ENCODE assay signal across 8 cellular contexts in the genomic region with DNA sequence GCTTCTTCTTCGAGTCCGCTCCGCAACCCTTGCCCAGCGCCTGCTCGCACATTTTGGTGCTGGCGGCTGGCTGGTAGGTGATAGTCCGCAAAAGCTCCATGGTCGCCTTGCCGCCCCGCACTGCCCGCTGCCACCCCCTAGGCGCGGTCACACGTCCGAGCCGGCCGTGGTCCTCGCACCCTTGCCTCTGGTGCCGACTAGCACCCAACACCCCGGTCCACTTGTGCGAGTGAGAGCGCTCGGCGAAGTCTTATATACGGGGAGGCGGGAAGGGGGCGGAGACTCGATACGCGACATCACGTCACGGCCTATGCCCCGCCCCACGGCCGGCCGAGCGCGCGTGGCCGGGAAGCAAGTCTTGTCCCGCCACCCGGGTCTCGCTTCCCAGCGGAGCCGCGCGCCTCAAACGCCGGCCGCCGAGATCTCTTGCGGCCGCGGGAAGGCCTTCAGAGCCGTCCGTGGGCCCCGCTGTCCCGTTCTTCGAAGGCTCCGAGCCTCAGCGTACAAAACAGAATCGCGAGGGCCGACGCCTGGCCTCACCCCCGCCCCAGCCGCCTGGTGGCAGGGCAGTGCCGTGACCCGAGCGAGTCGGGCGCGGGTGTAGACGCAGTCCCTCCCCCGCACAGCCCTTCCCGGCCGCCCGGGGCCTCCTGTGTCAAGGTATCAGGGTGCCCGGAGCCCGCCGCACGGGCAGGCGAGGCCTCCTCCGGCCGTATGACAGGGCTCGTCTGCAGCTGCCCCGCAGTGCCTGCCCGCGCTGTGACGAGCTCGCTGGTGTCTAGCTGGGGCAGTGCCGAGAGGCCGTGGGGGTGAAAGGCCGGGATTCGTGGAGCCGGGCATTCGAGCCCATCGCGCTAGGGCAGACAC. TPM values are rescaled to one million over a fixed set of nuclear protein-coding genes. Genes with fewer than 3 reads are reported as not detected.
DNase-seq lines count a peak whose midpoint lies in the region; ATAC-seq and TF ChIP-seq lines count a peak whose summit lies in the region.

Gene PLK2 (minus strand): TSS at position 227 of the 867 bp plus-strand sequence. CDS start 127 bp downstream, at position 100.

- H3K4me1 Mint-ChIP-seq in activated naive CD8-positive, alpha-beta T cell treated with anti-CD3 and anti-CD28 coated beads, Interleukin-2, amount 50 U/mL, for 24 hours, result peaks cover 14% of the 10 kb centered on the region

- H3K9me3 ChIP-seq in DND-41 (ENCODE audit: insufficient read depth, low read length, severe bottlenecking) (no peaks in the 10 kb centered on the region), SU-DHL-6 (ENCODE audit: insufficient read depth, low read length) (no peaks in the 10 kb centered on the region), cardiac muscle cell (ENCODE audit: low read depth) (no peaks in the 10 kb centered on the region), tibial nerve (no peaks in the 10 kb centered on the region)

- no peaks in the 10 kb centered on the region for H3K79me2 ChIP-seq in DND-41 (ENCODE audit: insufficient read depth, low read length)
- H3K79me2 ChIP-seq in SU-DHL-6 (ENCODE audit: insufficient read depth, low read length), result no peaks in the 10 kb centered on the region

- H3K27ac ChIP-seq in DND-41 (ENCODE audit: low read length) (peak within 1 kb of the TSS; percentile 69), SU-DHL-6 (ENCODE audit: low read depth, low read length) (no peak within 1 kb of the TSS), cardiac muscle cell (peak within 1 kb of the TSS; percentile 49), tibial nerve (peak within 1 kb of the TSS; percentile 90 to 99 (median 98))

- peak within 1 kb of the TSS; percentile 72 for H3K9ac ChIP-seq in DND-41 (ENCODE audit: low read depth, low read length)
- no peak within 1 kb of the TSS for H3K9ac ChIP-seq in SU-DHL-6 (ENCODE audit: low read length)

- H2AFZ ChIP-seq in DND-41 (ENCODE audit: low read depth, low read length) (peak within 1 kb of the TSS; percentile 92), SU-DHL-6 (ENCODE audit: low read depth, low read length, severe bottlenecking) (peak within 1 kb of the TSS; percentile 35)

- H3K4me3 Mint-ChIP-seq in activated naive CD8-positive, alpha-beta T cell treated with anti-CD3 and anti-CD28 coated beads, Interleukin-2, amount 50 U/mL, for 24 hours, result peak within 1 kb of the TSS; percentile 79

- TF ChIP-seq CTCF in DND-41 (IDR thresholded peaks at IDR 0.05; ENCODE audit: borderline replicate concordance, extremely low read depth, low read length, poor library complexity, severe bottlenecking), result peak; percentile 46
- TF ChIP-seq CTCF in SU-DHL-6 (IDR thresholded peaks at IDR 0.05; ENCODE audit: insufficient read depth, low read length, poor library complexity, severe bottlenecking), result no peak
- peak; percentile 43 for TF ChIP-seq CTCF in cardiac muscle cell (IDR thresholded peaks at IDR 0.05; ENCODE audit: low read depth, low read length)
- peak; percentile 29 to 90 (median 45) for TF ChIP-seq CTCF in tibial nerve (IDR thresholded peaks at IDR 0.05)

- H3K4me2 ChIP-seq in DND-41 (ENCODE audit: insufficient read depth, low read length) (peak within 1 kb of the TSS; percentile 91), SU-DHL-6 (ENCODE audit: low read depth, low read length, poor library complexity, severe bottlenecking) (no peak within 1 kb of the TSS)

- H3K36me3 ChIP-seq in DND-41 (ENCODE audit: insufficient read depth, low read length) (peaks cover 12% of the 10 kb centered on the region), SU-DHL-6 (ENCODE audit: low read length) (no peaks in the 10 kb centered on the region), cardiac muscle cell (peaks cover 16% of the 10 kb centered on the region), tibial nerve (peaks cover 0 to 19% (median 3%) of the 10 kb centered on the region in 3 donors)

- peak; percentile 100 for TF ChIP-seq POLR2A in tibial nerve (IDR thresholded peaks at IDR 0.05)

- H3K36me3 Mint-ChIP-seq in activated naive CD8-positive, alpha-beta T cell treated with anti-CD3 and anti-CD28 coated beads, Interleukin-2, amount 50 U/mL, for 24 hours (ENCODE audit: low read depth), result no peaks in the 10 kb centered on the region

- ATAC-seq in DND-41 (ENCODE audit: insufficient read depth, low read depth) (peak; percentile 73), GM21528 (IDR thresholded peaks at IDR 0.05; ENCODE audit: low FRiP score, unreplicated experiment) (peak; percentile 85)
- peak; percentile 76 for ATAC-seq in activated naive CD8-positive, alpha-beta T cell treated with anti-CD3 and anti-CD28 coated beads, Interleukin-2, amount 50 U/mL, for 24 hours

- TF ChIP-seq EP300 in tibial nerve (IDR thresholded peaks at IDR 0.05), result peak in 1 of 2 donors; percentile 100

- H3K27me3 ChIP-seq in DND-41 (ENCODE audit: insufficient read depth, low read length, poor library complexity) (peaks cover 12% of the 10 kb centered on the region), SU-DHL-6 (ENCODE audit: low read length) (no peaks in the 10 kb centered on the region), cardiac muscle cell (no peaks in the 10 kb centered on the region), tibial nerve (no peaks in the 10 kb centered on the region)

- H3K27me3 Mint-ChIP-seq in activated naive CD8-positive, alpha-beta T cell treated with anti-CD3 and anti-CD28 coated beads, Interleukin-2, amount 50 U/mL, for 24 hours, result peaks cover 17% of the 10 kb centered on the region

- no peaks in the 10 kb centered on the region for H4K20me1 ChIP-seq in DND-41 (ENCODE audit: insufficient read depth, low read length)
- H4K20me1 ChIP-seq in SU-DHL-6 (ENCODE audit: low read depth, low read length), result no peaks in the 10 kb centered on the region

- peaks cover 40% of the 10 kb centered on the region for H3K4me1 ChIP-seq in DND-41 (ENCODE audit: insufficient read depth, low read length)
- no peaks in the 10 kb centered on the region for H3K4me1 ChIP-seq in cardiac muscle cell (ENCODE audit: low read depth)
- H3K4me1 ChIP-seq in tibial nerve, result peaks cover 0 to 43% (median 13%) of the 10 kb centered on the region in 4 donors

- H3K9me2 ChIP-seq in SU-DHL-6 (replicated peaks; ENCODE audit: insufficient read depth, low read length), result no peaks in the 10 kb centered on the region

- H3K9me3 Mint-ChIP-seq in activated naive CD8-positive, alpha-beta T cell treated with anti-CD3 and anti-CD28 coated beads, Interleukin-2, amount 50 U/mL, for 24 hours, result no peaks in the 10 kb centered on the region

- 0% methylated on average over 46 to 64 of the region's 99 CpGs for WGBS in tibial nerve, 2 donors

- no peaks in the 10 kb centered on the region for H3F3A ChIP-seq in SU-DHL-6 (ENCODE audit: insufficient read depth)

- peak; percentile 74 for DNase-seq in DND-41
- peak; percentile 65 for DNase-seq in HuH-7 (ENCODE audit: low spot score)
- DNase-seq in activated naive CD8-positive, alpha-beta T cell treated with anti-CD3 and anti-CD28 coated beads, Interleukin-2, amount 50 U/mL, for 24 hours, result peak; percentile 84
- DNase-seq in cardiac muscle cell (ENCODE audit: low read depth in 1 of 2, low spot score in 1 of 2), result peak; percentile 88 to 98
- DNase-seq in pons (ENCODE audit: low spot score), result peak; percentile 90
- peak; percentile 97 for DNase-seq in tibial nerve (ENCODE audit: low spot score in 2 of 2)

- H3K4me3 ChIP-seq in DND-41 (ENCODE audit: low read depth in 1 of 2, low read length in 2 of 2) (peak within 1 kb of the TSS; percentile 46 to 78; a peak in 3 of 4 replicates), SU-DHL-6 (ENCODE audit: insufficient read depth, low read length, poor library complexity, severe bottlenecking) (no peak within 1 kb of the TSS), cardiac muscle cell (peak within 1 kb of the TSS; percentile 79), tibial nerve (peak within 1 kb of the TSS; percentile 85 to 94 (median 89))

- H3K27ac Mint-ChIP-seq in activated naive CD8-positive, alpha-beta T cell treated with anti-CD3 and anti-CD28 coated beads, Interleukin-2, amount 50 U/mL, for 24 hours, result peak within 1 kb of the TSS; percentile 29

RNA-seq across cellular contexts. Expression of gene PLK2, which starts in this region (rescaled TPM):
- total RNA-seq in cardiac muscle cell (130 and 147 TPM in 2 replicates), tibial nerve (100 to 1,000 TPM; 111 to 226 (median 163) TPM)
- 25.1 and 34.2 TPM in 2 replicates for polyA plus RNA-seq in cardiac muscle cell
